ENCODE assay signal across 19 cellular contexts in genomic region chrX:31178064-31178768, GRCh38.
A peak's percentile ranks its signal among the peaks of the same experiment; 100 is the strongest.
DNase-seq lines count a peak whose midpoint lies in the region; ATAC-seq and TF ChIP-seq lines count a peak whose summit lies in the region.
"Had no signal": no experiment of that assay in that cellular context is flagged by ENCODE, and none has a peak within 500 bp of the region (broad histone marks: within the 10 kb centered on the region; RNA-seq: fewer than 3 reads in every experiment).

No MANE protein-coding gene starts in this region.

- POLR2A ChIA-PET in PC-9 (lab: Charles Lee; ENCODE audit: unreplicated experiment) = no interaction called here

- CTCF ChIA-PET in PC-9 (lab: Charles Lee) = no interaction called here

- DNase-seq in neural crest cell (ENCODE audit: low read depth, low spot score) (no peak), posterior cingulate gyrus (no peak), PC-9 (no peak), caudate nucleus (lab: John Stamatoyannopoulos, UW) (no peak)
- DNase-seq: activated CD4-positive, alpha-beta T cell treated with anti-CD3 and anti-CD28 coated beads for 48 hours; activated T-cell treated with anti-CD3 and anti-CD28 coated beads, Interleukin-2, amount 50 U/mL, for 4 hours; DMS79 treated with DMSO at 0.1 percent for 48 hours; MV-4-11; natural killer cell; NCI-H2081 treated with DMSO at 0.1 percent for 48 hours; NK-92 treated with Interleukin-12 subunit alpha and Interleukin-12 subunit beta, amount 100 ng/mL, for 24 hours; Right ventricle myocardium superior; testis had no signal

- no peak overlapping the region for H3K4me2 ChIP-seq in PC-9
- H3K4me2 ChIP-seq: BLaER1 had no signal

- H3K36me3 ChIP-seq in PC-9 (ENCODE audit: low read depth) = no peaks in the 10 kb centered on the region

- peak overlapping the region; percentile 27 for H3K27ac Mint-ChIP-seq in neural crest cell (ENCODE audit: unreplicated experiment)
- H3K27ac Mint-ChIP-seq: natural killer cell; T-helper 2 cell treated with Interferon-gamma antibody and Interleukin-4, amounts not matched to agents 5 μg/mL and 100 μg/mL, for 36 hours had no signal

- TF ChIP-seq CTCF in neural crest cell (conservative IDR thresholded peaks at IDR 0.05) (no peak), PC-9 (conservative IDR thresholded peaks at IDR 0.05) (no peak)

- H3K9me3 ChIP-seq in PC-9 (ENCODE audit: insufficient read depth, low read depth) = no peaks in the 10 kb centered on the region
- H3K9me3 ChIP-seq: BLaER1, testis had no signal

- no peaks in the 10 kb centered on the region for H3K4me1 ChIP-seq in PC-9 (replicated peaks; ENCODE audit: insufficient read depth)
- H3K4me1 ChIP-seq: BLaER1 had no signal

- intact Hi-C loops in posterior cingulate gyrus (cut with DNase I) (no loop called here), PC-9 (cut with micrococcal nuclease; ENCODE audit: unreplicated experiment) (no loop called here)

- peaks cover 6% of the 10 kb centered on the region for H3K36me3 Mint-ChIP-seq in neural crest cell (ENCODE audit: low read depth)
- H3K36me3 Mint-ChIP-seq: natural killer cell had no signal

- H2AFZ ChIP-seq in PC-9 = no peak overlapping the region

- H3K4me3 Mint-ChIP-seq in neural crest cell = no peak overlapping the region
- H3K4me3 Mint-ChIP-seq: activated T-cell treated with anti-CD3 and anti-CD28 coated beads, Interleukin-2, amount 50 U/mL, for 4 hours; natural killer cell; T-helper 2 cell treated with Interferon-gamma antibody and Interleukin-4, amounts not matched to agents 5 μg/mL and 100 μg/mL, for 36 hours had no signal

- H3K79me2 ChIP-seq in PC-9 (ENCODE audit: low read depth) = no peaks in the 10 kb centered on the region

- H4K20me1 ChIP-seq in PC-9 (ENCODE audit: insufficient read depth) = no peaks in the 10 kb centered on the region

- no peaks in the 10 kb centered on the region for H3K27me3 ChIP-seq in PC-9 (ENCODE audit: insufficient read depth, low read depth)
- H3K27me3 ChIP-seq: testis had no signal

- H3K9me2 ChIP-seq in PC-9 (ENCODE audit: insufficient read depth) = no peaks in the 10 kb centered on the region

- no peaks in the 10 kb centered on the region for H3K27me3 Mint-ChIP-seq in neural crest cell (ENCODE audit: low read depth)

- peaks cover 3% of the 10 kb centered on the region for H3K9me3 Mint-ChIP-seq in neural crest cell
- H3K9me3 Mint-ChIP-seq: activated T-cell treated with anti-CD3 and anti-CD28 coated beads, Interleukin-2, amount 50 U/mL, for 4 hours; natural killer cell; T-helper 2 cell treated with Interferon-gamma antibody and Interleukin-4, amounts not matched to agents 5 μg/mL and 100 μg/mL, for 36 hours had no signal

- H3K27ac ChIP-seq in PC-9 (no peak overlapping the region), caudate nucleus (ENCODE audit: low read depth, low read length) (no peak overlapping the region)
- H3K27ac ChIP-seq: BLaER1, testis had no signal

- no peaks in the 10 kb centered on the region for H3F3A ChIP-seq in PC-9 (ENCODE audit: insufficient read depth, low read depth)

- H3K4me3 ChIP-seq in PC-9 = no peak overlapping the region
- H3K4me3 ChIP-seq: BLaER1, lung, testis had no signal

- ATAC-seq in GM18868 (IDR thresholded peaks at IDR 0.05; ENCODE audit: unreplicated experiment) (peak; percentile 84), GM21786 (IDR thresholded peaks at IDR 0.05; ENCODE audit: unreplicated experiment) (peak; percentile 69), HG03354 (IDR thresholded peaks at IDR 0.05; ENCODE audit: poor library complexity, severe bottlenecking, unreplicated experiment) (peak; percentile 69)
- ATAC-seq: activated T-cell treated with anti-CD3 and anti-CD28 coated beads, Interleukin-2, amount 50 U/mL, for 4 hours; natural killer cell had no signal

- no peaks in the 10 kb centered on the region for H3K4me1 Mint-ChIP-seq in neural crest cell
- H3K4me1 Mint-ChIP-seq: natural killer cell had no signal

- BruUV-seq in PC-9 (replicated peaks; lab: Mats Ljungman, UMichigan) = no TSS peak
